Comparison of ENCODE assay signal across 13 cellular contexts in the genomic region with DNA sequence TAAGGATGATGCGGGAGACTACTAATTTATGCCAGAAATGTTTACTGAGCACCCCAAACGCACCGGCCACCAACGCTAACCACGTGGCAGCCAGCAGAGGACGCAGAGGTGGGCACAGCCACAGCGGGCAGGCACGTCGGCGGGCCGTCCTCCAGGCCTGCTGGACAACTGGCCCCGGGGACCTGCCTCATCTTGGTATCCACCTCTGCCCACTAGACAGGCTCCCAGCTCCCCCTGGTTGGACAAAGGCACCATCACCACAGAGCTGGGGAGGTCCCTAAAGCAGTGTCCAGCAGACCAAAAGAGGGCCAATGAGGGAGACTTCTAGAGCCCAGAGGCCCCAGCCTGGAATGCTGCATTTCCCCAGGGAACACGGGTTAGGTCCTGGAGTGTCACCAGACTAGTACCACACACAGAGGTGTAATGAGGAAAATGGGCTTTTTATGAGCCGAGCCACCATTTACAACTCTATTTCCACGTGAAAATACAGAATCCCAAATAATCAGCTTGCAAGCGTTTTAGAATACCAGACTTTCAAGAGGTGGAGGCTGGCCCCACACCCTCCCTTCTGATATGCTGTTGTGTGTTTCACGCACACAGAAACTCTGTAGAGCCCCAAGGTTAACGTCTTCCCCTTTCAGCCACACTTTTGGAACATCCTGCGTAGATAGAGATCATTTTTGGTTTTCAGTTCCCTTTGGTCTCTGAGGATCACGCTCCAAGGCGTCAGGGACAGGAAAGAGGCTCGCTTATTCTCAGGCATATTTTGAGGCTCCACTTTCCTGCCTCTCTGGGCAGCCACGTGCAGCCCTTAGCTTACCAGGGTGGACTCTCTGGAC. TPM values are rescaled to one million over a fixed set of nuclear protein-coding genes. Genes with fewer than 3 reads are reported as not detected.
DNase-seq lines count a peak whose midpoint lies in the region; ATAC-seq and TF ChIP-seq lines count a peak whose summit lies in the region.
"Had no signal": no experiment of that assay in that cellular context is flagged by ENCODE, and none has a peak within 500 bp of the region (broad histone marks: within the 10 kb centered on the region; RNA-seq: fewer than 3 reads in every experiment).

No MANE protein-coding gene starts in this region.

- H3K36me3 Mint-ChIP-seq in CD14-positive monocyte (no peaks in the 10 kb centered on the region), T-helper 17 cell (ENCODE audit: low read depth) (no peaks in the 10 kb centered on the region)

- peak overlapping the region in 5 of 7 donors; percentile 7 to 75 (median 28) for H3K27ac Mint-ChIP-seq in CD14-positive monocyte
- no peak overlapping the region for H3K27ac Mint-ChIP-seq in T-helper 17 cell
- H3K27ac Mint-ChIP-seq: activated CD4-positive, alpha-beta T cell treated with anti-CD3 and anti-CD28 coated beads, Interleukin-2, amount 10 ng/mL, durations not matched to agents 7 days and 5 days; nephron had no signal

- H3K9me3 Mint-ChIP-seq in CD14-positive monocyte = peaks cover 0 to 2% (median 0%) of the 10 kb centered on the region in 7 donors
- H3K9me3 Mint-ChIP-seq: activated CD4-positive, alpha-beta T cell treated with anti-CD3 and anti-CD28 coated beads, Interleukin-2, amount 10 ng/mL, durations not matched to agents 7 days and 5 days; nephron had no signal

- H3K9me3 ChIP-seq in T-helper 17 cell (ENCODE audit: control insufficient read depth, low read length, poor library complexity, severe bottlenecking) (no peaks in the 10 kb centered on the region), vagina (no peaks in the 10 kb centered on the region)
- H3K9me3 ChIP-seq: breast epithelium, heart left ventricle had no signal

- no peak for TF ChIP-seq POLR2A in vagina (IDR thresholded peaks at IDR 0.05)
- no peak for TF ChIP-seq POLR2A in lower leg skin (IDR thresholded peaks at IDR 0.05)

- H3K27ac ChIP-seq in vagina = no peak overlapping the region
- H3K27ac ChIP-seq: breast epithelium, heart left ventricle had no signal

- H3K27me3 Mint-ChIP-seq in CD14-positive monocyte (ENCODE audit: low read depth in 3 of 3) = peaks cover 0 to 1% (median 1%) of the 10 kb centered on the region in 3 donors
- H3K27me3 Mint-ChIP-seq in T-helper 17 cell = no peaks in the 10 kb centered on the region

- 85 to 87% methylated on average over 23 of the region's 23 CpGs for WGBS in lower leg skin, 2 donors

- H3K36me3 ChIP-seq in vagina = no peaks in the 10 kb centered on the region
- H3K36me3 ChIP-seq: breast epithelium had no signal

- no peaks in the 10 kb centered on the region for H3K27me3 ChIP-seq in vagina
- H3K27me3 ChIP-seq: breast epithelium, heart left ventricle had no signal

- H3K4me3 Mint-ChIP-seq in CD14-positive monocyte = no peak overlapping the region
- H3K4me3 Mint-ChIP-seq in T-helper 17 cell = no peak overlapping the region
- H3K4me3 Mint-ChIP-seq: activated CD4-positive, alpha-beta T cell treated with anti-CD3 and anti-CD28 coated beads, Interleukin-2, amount 10 ng/mL, durations not matched to agents 7 days and 5 days; nephron had no signal

- H3K4me1 Mint-ChIP-seq in CD14-positive monocyte (peaks cover 28% of the 10 kb centered on the region), T-helper 17 cell (peaks cover 11% of the 10 kb centered on the region)

- ATAC-seq in GM19328 (IDR thresholded peaks at IDR 0.05; ENCODE audit: unreplicated experiment) (peak; percentile 38), HG03103 (IDR thresholded peaks at IDR 0.05; ENCODE audit: low read depth, unreplicated experiment) (peak; percentile 31), T-helper 17 cell (peak; percentile 61), GM19023 (IDR thresholded peaks at IDR 0.05; ENCODE audit: unreplicated experiment) (no peak)
- ATAC-seq: HCT116 had no signal

- TF ChIP-seq CTCF in CD14-positive monocyte (IDR thresholded peaks at IDR 0.05) (no peak), vagina (IDR thresholded peaks at IDR 0.05) (no peak), lower leg skin (IDR thresholded peaks at IDR 0.05) (no peak)

- intact Hi-C loops in CD14-positive monocyte (cut with micrococcal nuclease) (no loop called here), vagina (cut with DNase I) (no loop called here), lower leg skin (cut with DNase I; ENCODE audit: low total_unique reads) (no loop called here)

- no peak overlapping the region for H3K4me3 ChIP-seq in vagina
- no peak overlapping the region for H3K4me3 ChIP-seq in lower leg skin (ENCODE audit: low read depth, poor library complexity, severe bottlenecking)
- H3K4me3 ChIP-seq: breast epithelium, heart left ventricle had no signal

- peak; percentile 57 for DNase-seq in CD14-positive monocyte (ENCODE audit: low spot score)
- no peak for DNase-seq in T-helper 17 cell
- no peak for DNase-seq in vagina (ENCODE audit: extremely low spot score in 2 of 2)
- no peak for DNase-seq in kidney glomerular epithelial cell (lab: John Stamatoyannopoulos, UW)
- no peak for DNase-seq in lower leg skin (ENCODE audit: low spot score in 2 of 2)
- DNase-seq: activated CD4-positive, alpha-beta T cell treated with anti-CD3 and anti-CD28 coated beads, Interleukin-2, amount 10 ng/mL, durations not matched to agents 7 days and 5 days; heart left ventricle had no signal

- H3K4me1 ChIP-seq in vagina = no peaks in the 10 kb centered on the region
- H3K4me1 ChIP-seq: breast epithelium had no signal

RNA-seq across cellular contexts. Expression of a gene that starts 23.7 kb away (rescaled TPM):
- 100 to 1,000 TPM; 391 to 423 TPM for polyA plus RNA-seq in CD14-positive monocyte
- total RNA-seq in T-helper 17 cell = 10 to 100 TPM; 18.3 to 24.2 TPM
- total RNA-seq in vagina = 36.3 TPM
- 10 to 100 TPM in 3 of 4 donors, 1 to 10 TPM in 1; 5.4 to 22.6 (median 15.2) TPM for total RNA-seq in lower leg skin
